ENCODE assay signal across 2 cellular contexts in genomic region chr9:35745569-35745968, GRCh38.
TF ChIP-seq lines count a peak whose summit lies in the region.

No MANE protein-coding gene starts in this region.

TF ChIP-seq in WTC11, 78 proteins besides CTCF, POLR2A, EP300 and RAD21:
- no peak for TF ChIP-seq STAT6 (CRISPR knock-in tag; conservative IDR thresholded peaks at IDR 0.05; ENCODE audit: low read depth)
- no peak for TF ChIP-seq CREM (CRISPR knock-in tag; IDR thresholded peaks at IDR 0.05)
- TF ChIP-seq ZNF425 (CRISPR knock-in tag; conservative IDR thresholded peaks at IDR 0.05) = no peak
- TF ChIP-seq GRHL2 (CRISPR knock-in tag; IDR thresholded peaks at IDR 0.05; ENCODE audit: insufficient replicate concordance, severe bottlenecking) = no peak
- TF ChIP-seq ZNF317 (CRISPR knock-in tag; IDR thresholded peaks at IDR 0.05; ENCODE audit: borderline replicate concordance, low read depth) = no peak
- no peak for TF ChIP-seq ZNF532 (CRISPR knock-in tag; IDR thresholded peaks at IDR 0.05; ENCODE audit: borderline replicate concordance)
- TF ChIP-seq MLX (CRISPR knock-in tag; IDR thresholded peaks at IDR 0.05) = no peak
- TF ChIP-seq SMAD3 (CRISPR knock-in tag; IDR thresholded peaks at IDR 0.05; ENCODE audit: borderline replicate concordance) = no peak
- no peak for TF ChIP-seq PREB (CRISPR knock-in tag; IDR thresholded peaks at IDR 0.05; ENCODE audit: borderline replicate concordance)
- no peak for TF ChIP-seq OVOL2 (CRISPR knock-in tag; IDR thresholded peaks at IDR 0.05; ENCODE audit: borderline replicate concordance)
- TF ChIP-seq HMGA2 (CRISPR knock-in tag; IDR thresholded peaks at IDR 0.05) = no peak
- TF ChIP-seq ESRRA (CRISPR knock-in tag; IDR thresholded peaks at IDR 0.05; ENCODE audit: borderline replicate concordance) = no peak

TF ChIP-seq in HepG2, 621 proteins besides CTCF, POLR2A, EP300 and RAD21:
- no peak for TF ChIP-seq ZNF589 (CRISPR knock-in tag; conservative IDR thresholded peaks at IDR 0.05)
- TF ChIP-seq ESRRA (CRISPR knock-in tag; IDR thresholded peaks at IDR 0.05; ENCODE audit: low read depth) = no peak
- no peak for TF ChIP-seq ZXDC (CRISPR knock-in tag; IDR thresholded peaks at IDR 0.05)
- TF ChIP-seq ZNF318 (CRISPR knock-in tag; IDR thresholded peaks at IDR 0.05) = no peak
- no peak for TF ChIP-seq SNAPC4 (CRISPR knock-in tag; IDR thresholded peaks at IDR 0.05)
- no peak for TF ChIP-seq ZNF232 (CRISPR knock-in tag; IDR thresholded peaks at IDR 0.05; ENCODE audit: borderline replicate concordance)
- no peak for TF ChIP-seq ZNF512 (CRISPR knock-in tag; IDR thresholded peaks at IDR 0.05)
- TF ChIP-seq PAXIP1 (CRISPR knock-in tag; conservative IDR thresholded peaks at IDR 0.05) = no peak
- no peak for TF ChIP-seq TCF7L2 (IDR thresholded peaks at IDR 0.05; ENCODE audit: low read depth, low read length)
- TF ChIP-seq IKZF1 (IDR thresholded peaks at IDR 0.05) = no peak
- TF ChIP-seq MAZ (IDR thresholded peaks at IDR 0.05; ENCODE audit: borderline replicate concordance, low read depth, low read length) = no peak
- TF ChIP-seq MAZ (CRISPR knock-in tag; IDR thresholded peaks at IDR 0.05; ENCODE audit: low read depth) = no peak
- no peak for TF ChIP-seq ZNF557 (CRISPR knock-in tag; IDR thresholded peaks at IDR 0.05)
- no peak for TF ChIP-seq ZFP91 (CRISPR knock-in tag; IDR thresholded peaks at IDR 0.05; ENCODE audit: borderline replicate concordance)
- no peak for TF ChIP-seq ATF7-NPFF (CRISPR knock-in tag; IDR thresholded peaks at IDR 0.05; ENCODE audit: low read depth)
- TF ChIP-seq TMF1 (CRISPR knock-in tag; IDR thresholded peaks at IDR 0.05; ENCODE audit: low read depth) = no peak
- TF ChIP-seq ZNF615 (CRISPR knock-in tag; IDR thresholded peaks at IDR 0.05; ENCODE audit: borderline replicate concordance) = no peak
- no peak for TF ChIP-seq SCMH1 (CRISPR knock-in tag; IDR thresholded peaks at IDR 0.05; ENCODE audit: borderline replicate concordance)
